In the genomic region with DNA sequence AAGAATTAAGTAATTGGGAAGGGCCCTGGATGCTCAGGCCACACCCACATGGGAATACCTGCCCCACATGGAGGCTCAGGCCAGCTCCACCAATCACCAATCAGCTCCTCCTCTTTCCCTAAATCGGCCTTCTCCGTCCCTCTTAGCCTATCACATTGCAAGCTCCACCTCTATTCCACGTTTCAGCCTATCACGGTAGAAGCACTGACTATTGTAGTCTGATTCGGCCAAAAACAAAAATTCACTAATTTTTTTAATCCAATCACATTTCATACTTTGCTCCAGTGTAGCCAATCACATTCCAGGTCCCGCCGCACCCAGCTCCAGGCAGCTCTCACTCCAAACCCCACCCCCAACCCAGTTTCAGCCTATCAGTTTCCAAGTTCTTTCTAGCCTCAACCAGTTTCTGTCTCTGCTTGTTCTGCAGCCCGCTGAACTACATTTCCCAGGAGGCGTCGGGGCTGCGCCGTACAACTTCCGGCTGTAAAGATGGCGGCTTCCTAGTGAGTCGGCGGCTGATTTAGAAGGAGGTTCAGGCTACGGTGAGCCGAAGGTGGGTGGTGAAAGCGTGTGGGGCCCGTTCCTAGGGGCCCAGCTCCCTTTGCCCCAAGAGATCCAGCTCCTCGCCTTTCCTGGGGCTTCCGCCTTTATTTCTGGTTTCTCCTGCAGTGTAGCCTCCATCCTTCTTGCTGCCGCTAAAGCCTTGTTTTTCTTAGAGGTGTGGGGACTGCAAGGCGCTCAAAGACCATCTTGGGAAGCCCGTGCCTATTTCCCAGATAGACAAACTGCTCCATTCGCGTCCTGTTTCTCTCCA, we compare ENCODE assay signal across 8 cellular contexts. TPM values are rescaled to one million over a fixed set of nuclear protein-coding genes. Genes with fewer than 3 reads are reported as not detected.
DNase-seq lines count a peak whose midpoint lies in the region; ATAC-seq, FAIRE-seq and TF ChIP-seq lines count a peak whose summit lies in the region.

A gene (plus strand): TSS at position 469 of the 814 bp plus-strand sequence. CDS start 1,364 bp downstream, outside the sequence.

- peak within 1 kb of the TSS; percentile 87 for H3K9ac ChIP-seq in endothelial cell of umbilical vein (replicated peaks; ENCODE audit: extremely low read depth, insufficient read depth, low read length)

- no peaks in the 10 kb centered on the region for H3K9me3 ChIP-seq in OCI-LY7 (ENCODE audit: low read length)
- no peaks in the 10 kb centered on the region for H3K9me3 ChIP-seq in endothelial cell of umbilical vein (replicated peaks; ENCODE audit: control insufficient read depth, insufficient read depth, low read length)

- no peak for FAIRE-seq in D721Med (lab: Jason Lieb, UNC)
- FAIRE-seq in endothelial cell of umbilical vein (lab: Jason Lieb, UNC), result peak; percentile 99

- peaks cover 41% of the 10 kb centered on the region for H3K4me1 ChIP-seq in OCI-LY7 (ENCODE audit: insufficient read depth, low read length, poor library complexity, severe bottlenecking)
- H3K4me1 ChIP-seq in endothelial cell of umbilical vein (ENCODE audit: control insufficient read depth, extremely low read depth, insufficient read depth, low read length), result peaks cover 18% of the 10 kb centered on the region

- H4K20me1 ChIP-seq in OCI-LY7 (ENCODE audit: insufficient read depth, low read length) (no peaks in the 10 kb centered on the region), endothelial cell of umbilical vein (replicated peaks; ENCODE audit: control insufficient read depth, extremely low read depth, insufficient read depth, low read length) (no peaks in the 10 kb centered on the region)

- peak within 1 kb of the TSS; percentile 94 for H3K4me2 ChIP-seq in OCI-LY7 (ENCODE audit: low read length)
- peak within 1 kb of the TSS; percentile 95 for H3K4me2 ChIP-seq in endothelial cell of umbilical vein (ENCODE audit: insufficient read depth, low read length)

- H2AFZ ChIP-seq in OCI-LY7 (ENCODE audit: low read length) (peak within 1 kb of the TSS; percentile 82), endothelial cell of umbilical vein (ENCODE audit: low read depth, low read length) (peak within 1 kb of the TSS; percentile 41)

- H3K27ac ChIP-seq in OCI-LY7 (ENCODE audit: low read depth, low read length, poor library complexity, severe bottlenecking) (peak within 1 kb of the TSS; percentile 83), endothelial cell of umbilical vein (ENCODE audit: insufficient read depth, low read depth, low read length) (peak within 1 kb of the TSS; percentile 56)

- H3K27me3 ChIP-seq in endothelial cell of umbilical vein (ENCODE audit: control insufficient read depth in 2 of 2, insufficient read depth in 2 of 2, low read length in 2 of 2), result no peaks in the 10 kb centered on the region

- H3K4me3 ChIP-seq in OCI-LY7 (ENCODE audit: low read depth, low read length, poor library complexity, severe bottlenecking) (peak within 1 kb of the TSS; percentile 99), endothelial cell of umbilical vein (replicated peaks in 1 of 3; ENCODE audit: insufficient read depth in 1 of 3, low read depth in 1 of 3, low read length in 3 of 3) (peak within 1 kb of the TSS; percentile 95 to 99 (median 99))

- CTCF ChIA-PET in OCI-LY7 (lab: Charles Lee; ENCODE audit: unreplicated experiment), result interaction anchor here (0.7 to 1.2 kb wide), 3 partner anchors 12 to 15 kb away, joined by 3 to 4 read pairs (median 4); a partner anchor contains a TSS
- CTCF ChIA-PET in endothelial cell of umbilical vein (lab: Charles Lee), result interaction anchor here (0.8 to 2.7 kb wide), 4 partner anchors 9 to 32 kb away, joined by 3 to 15 read pairs (median 6); a partner anchor contains a TSS

- no peaks in the 10 kb centered on the region for H3K9me2 ChIP-seq in OCI-LY7 (ENCODE audit: insufficient read depth, low read length)

- POLR2A ChIA-PET in OCI-LY7 (lab: Charles Lee) (interaction anchor here (0.5 to 2.3 kb wide), 17 partner anchors 9 to 821 kb away, joined by 3 to 28 read pairs (median 5); a partner anchor contains a TSS), endothelial cell of umbilical vein (lab: Charles Lee) (interaction anchor here (0.8 to 1.2 kb wide), 2 partner anchors 14 to 52 kb away, joined by 3 to 5 read pairs; a partner anchor contains a TSS)

- peaks cover 17% of the 10 kb centered on the region for H3K79me2 ChIP-seq in OCI-LY7 (ENCODE audit: insufficient read depth, low read depth, low read length)
- peaks cover 14% of the 10 kb centered on the region for H3K79me2 ChIP-seq in endothelial cell of umbilical vein (ENCODE audit: control insufficient read depth, insufficient read depth, low read length)

- TF ChIP-seq CTCF in D721Med (IDR thresholded peaks at IDR 0.05; ENCODE audit: insufficient read depth, missing control alignments) (no peak), OCI-LY7 (conservative IDR thresholded peaks at IDR 0.05; ENCODE audit: low read length) (no peak), endothelial cell of umbilical vein (IDR thresholded peaks at IDR 0.05; ENCODE audit: extremely low read depth in 1 of 2, insufficient read depth in 1 of 2, low read depth in 1 of 2, low read length in 2 of 2) (no peak)

- intact Hi-C loops in OCI-LY7 (cut with micrococcal nuclease; ENCODE audit: unreplicated experiment), result no loop called here
- intact Hi-C loops in endothelial cell of umbilical vein (cut with micrococcal nuclease), result loop anchor here (1.0 to 2.0 kb wide), 4 partner anchors 15 to 370 kb away; a partner anchor contains a TSS

- no peaks in the 10 kb centered on the region for H3K9me1 ChIP-seq in endothelial cell of umbilical vein (replicated peaks; ENCODE audit: control insufficient read depth, extremely low read depth, insufficient read depth, low read length)

- peaks cover 25% of the 10 kb centered on the region for H3K36me3 ChIP-seq in OCI-LY7 (ENCODE audit: insufficient read depth, low read length)
- peaks cover 6 to 11% of the 10 kb centered on the region in 2 experiments for H3K36me3 ChIP-seq in endothelial cell of umbilical vein (ENCODE audit: control insufficient read depth in 2 of 2, extremely low read depth in 1 of 2, insufficient read depth in 2 of 2, low read length in 2 of 2)

- BruUV-seq in OCI-LY7 (replicated peaks; lab: Mats Ljungman, UMichigan) (no TSS peak), endothelial cell of umbilical vein (replicated peaks; lab: Mats Ljungman, UMichigan) (TSS peak; percentile 84)

- dilution Hi-C loops in endothelial cell of umbilical vein (cut with MboI; ENCODE audit: extremely low pct_ligation_motif_present, low sequenced_read_pairs), result no loop called here

- peak; percentile 85 for ATAC-seq in GM21526 (IDR thresholded peaks at IDR 0.05; ENCODE audit: low FRiP score, unreplicated experiment)

- peak; percentile 92 for DNase-seq in D721Med (ENCODE audit: insufficient read length, low spot score)
- peak; percentile 99 for DNase-seq in HuH-7.5 (ENCODE audit: low spot score)
- DNase-seq in OCI-LY7 (ENCODE audit: low spot score), result peak; percentile 99
- peak; percentile 83 for DNase-seq in activated T-cell treated with anti-CD3 and anti-CD28 coated beads for 1 hour (ENCODE audit: low read depth)
- peak; percentile 99 for DNase-seq in endothelial cell of umbilical vein (ENCODE audit: low read depth, low spot score)
- DNase-seq in midbrain (lab: John Stamatoyannopoulos, UW), result peak; percentile 98
- peak; percentile 79 to 80 for DNase-seq in stimulated activated CD8-positive, alpha-beta memory T cell treated with anti-CD3 and anti-CD28 coated beads, Interleukin-2, amount 100 ng/mL, for 1 hour (ENCODE audit: low read depth in 2 of 2)

- TF ChIP-seq POLR2A in endothelial cell of umbilical vein (IDR thresholded peaks at IDR 0.05; ENCODE audit: low read depth, low read length), result peak; percentile 82

TF ChIP-seq in endothelial cell of umbilical vein, 7 proteins besides CTCF, POLR2A, EP300 and RAD21:
- TF ChIP-seq EZH2 (IDR thresholded peaks at IDR 0.05; ENCODE audit: borderline replicate concordance, low read depth, low read length, severe bottlenecking) (peak; percentile 87), POLR2AphosphoS5 (IDR thresholded peaks at IDR 0.05; ENCODE audit: insufficient read depth, low read depth, low read length) (peak; percentile 89), MYC (IDR thresholded peaks at IDR 0.05; ENCODE audit: low read depth, low read length) (no peak), JUN (IDR thresholded peaks at IDR 0.05; ENCODE audit: borderline replicate concordance, insufficient read depth, insufficient read length, low read depth) (no peak), GATA2 (IDR thresholded peaks at IDR 0.05; ENCODE audit: insufficient read depth, insufficient read length, low read depth, low read length) (no peak)

RNA-seq across cellular contexts. Expression of the gene that starts here (rescaled TPM):
- total RNA-seq in OCI-LY7 (2014; rRNA removed; shearing (Covaris generic)), result 79.0 and 79.7 TPM in 2 replicates
- total RNA-seq in OCI-LY7 (2022) (107 and 118 TPM in 2 replicates), endothelial cell of umbilical vein (110 and 118 TPM in 2 replicates)
- polyA plus RNA-seq in endothelial cell of umbilical vein, result 129 and 140 TPM in 2 replicates
- 137 and 138 TPM in 2 replicates for polyA plus RNA-seq in endothelial cell of umbilical vein (2011; cell fraction: cytosol; rRNA removed)
- 158 and 166 TPM in 2 replicates for polyA plus RNA-seq in endothelial cell of umbilical vein (2011; cell fraction: nucleus; rRNA removed)
- polyA plus RNA-seq in endothelial cell of umbilical vein (2012), result 89.9 and 95.1 TPM in 2 replicates
- 50.3 and 57.5 TPM in 2 replicates for polyA minus RNA-seq in endothelial cell of umbilical vein
- polyA minus RNA-seq in endothelial cell of umbilical vein (2011; cell fraction: cytosol; rRNA and poly(A)+ RNA removed), result 43.7 TPM
- polyA minus RNA-seq in endothelial cell of umbilical vein (2011; cell fraction: nucleus; rRNA and poly(A)+ RNA removed), result 23.7 and 24.5 TPM in 2 replicates

Comparison
In these comparisons a context has a peak if more than half of its experiments do, and no peak if none do; other contexts are left out.
1. Peak in every context shown above with its lines: DNase-seq, ATAC-seq, H3K4me3 ChIP-seq and H3K27ac ChIP-seq.